ENCODE assay signal across 11 cellular contexts in the genomic region with DNA sequence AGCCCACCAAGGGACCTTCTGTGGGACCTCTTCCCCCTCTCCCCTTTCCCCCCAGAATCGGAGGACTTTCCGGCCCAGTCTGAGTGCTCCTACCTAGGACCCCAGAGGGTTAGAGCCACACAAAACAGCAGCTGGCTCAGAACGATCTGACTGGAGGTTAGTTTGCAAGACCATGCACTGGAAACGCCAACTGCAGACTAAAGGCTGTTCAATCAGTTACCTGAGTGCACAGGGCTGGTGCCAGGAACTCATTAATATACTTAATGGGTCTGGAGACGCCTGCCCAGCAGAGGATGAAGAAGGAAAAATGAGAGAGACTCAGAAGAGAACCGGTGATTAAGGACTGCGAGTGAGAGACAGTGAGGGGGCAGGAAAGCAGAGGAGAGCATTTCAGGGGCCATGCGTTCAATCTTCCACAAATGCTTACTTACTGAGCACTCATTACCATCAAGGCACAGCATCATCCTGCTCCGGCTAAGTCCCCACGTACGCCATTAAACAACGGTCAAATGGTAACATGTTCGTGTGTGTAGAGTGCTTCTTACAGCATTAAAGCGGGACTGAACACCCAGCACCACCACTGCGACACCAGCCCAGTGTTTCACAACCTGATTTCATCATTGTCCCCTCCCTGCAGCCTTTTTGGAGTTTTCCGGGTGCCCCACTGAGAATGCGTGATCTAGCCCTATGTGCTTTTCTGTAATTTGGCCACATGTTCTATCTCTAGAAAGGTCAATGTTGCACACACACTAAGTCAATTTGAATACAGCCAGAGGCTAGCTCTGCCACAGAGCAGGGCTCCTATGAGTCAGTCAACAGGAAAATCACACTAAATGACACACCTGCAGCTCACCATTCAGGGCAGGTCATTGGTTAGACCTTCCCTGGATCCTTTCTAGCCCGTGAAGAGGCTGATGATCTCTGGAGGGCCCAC. TPM values are rescaled to one million over a fixed set of nuclear protein-coding genes. Genes with fewer than 3 reads are reported as not detected.
DNase-seq lines count a peak whose midpoint lies in the region; ATAC-seq and TF ChIP-seq lines count a peak whose summit lies in the region.
"Had no signal": no experiment of that assay in that cellular context is flagged by ENCODE, and none has a peak within 500 bp of the region (broad histone marks: within the 10 kb centered on the region; RNA-seq: fewer than 3 reads in every experiment).

No MANE protein-coding gene starts in this region.

- DNase-seq in cardiac muscle cell (ENCODE audit: low read depth in 1 of 2, low spot score in 1 of 2) (no peak), cardiac septum (ENCODE audit: low spot score) (no peak), islet precursor cell (peak; percentile 75), thyroid gland (no peak), Right ventricle myocardium inferior (ENCODE audit: missing footprints) (no peak), activated gamma-delta T cell (lab: John Stamatoyannopoulos, UW) (no peak)
- no peak for DNase-seq in activated T-cell treated with anti-CD3 and anti-CD28 coated beads, Interleukin-2, amount 50 U/mL, for 72 hours
- DNase-seq: activated CD4-positive, alpha-beta T cell treated with anti-CD3 and anti-CD28 coated beads for 48 hours; COR-L47 had no signal

- H3K4me1 Mint-ChIP-seq in activated T-cell treated with anti-CD3 and anti-CD28 coated beads, Interleukin-2, amount 50 U/mL, for 72 hours (ENCODE audit: low read depth) = peaks cover 95% of the 10 kb centered on the region

- H3K27ac Mint-ChIP-seq in activated T-cell treated with anti-CD3 and anti-CD28 coated beads, Interleukin-2, amount 50 U/mL, for 72 hours = peak overlapping the region; percentile 79

- H3K4me3 ChIP-seq in cardiac muscle cell (no peak overlapping the region), thyroid gland (replicated peaks in 1 of 3) (no peak overlapping the region)
- H3K4me3 ChIP-seq: esophagus muscularis mucosa had no signal

- WGBS in thyroid gland, 2 donors = 90 to 91% methylated on average over 18 of the region's 18 CpGs

- peak; percentile 29 for ATAC-seq in activated T-cell treated with anti-CD3 and anti-CD28 coated beads, Interleukin-2, amount 50 U/mL, for 72 hours (replicated peaks in 1 of 2)
- ATAC-seq in HG03135 (IDR thresholded peaks at IDR 0.05; ENCODE audit: unreplicated experiment) = no peak
- ATAC-seq in Right ventricle myocardium inferior = no peak

- H3K4me1 ChIP-seq in cardiac muscle cell (ENCODE audit: low read depth) (peaks cover 35% of the 10 kb centered on the region), thyroid gland (peaks cover 15 to 36% of the 10 kb centered on the region in 2 donors)

- peak overlapping the region; percentile 63 to 87 for H3K4me3 Mint-ChIP-seq in activated T-cell treated with anti-CD3 and anti-CD28 coated beads, Interleukin-2, amount 50 U/mL, for 72 hours

- H3K36me3 Mint-ChIP-seq in activated T-cell treated with anti-CD3 and anti-CD28 coated beads, Interleukin-2, amount 50 U/mL, for 72 hours (ENCODE audit: insufficient read depth in 2 of 2) = peaks cover 46 to 61% of the 10 kb centered on the region in 2 donors

- H3K27me3 Mint-ChIP-seq in activated T-cell treated with anti-CD3 and anti-CD28 coated beads, Interleukin-2, amount 50 U/mL, for 72 hours (ENCODE audit: low read depth) = no peaks in the 10 kb centered on the region

- H3K27me3 ChIP-seq in cardiac muscle cell = no peaks in the 10 kb centered on the region
- no peaks in the 10 kb centered on the region for H3K27me3 ChIP-seq in thyroid gland
- H3K27me3 ChIP-seq: esophagus muscularis mucosa had no signal

- peak overlapping the region; percentile 67 for H3K27ac ChIP-seq in cardiac muscle cell
- H3K27ac ChIP-seq in thyroid gland = peak overlapping the region in 2 of 3 donors; percentile 21 to 43

- H3K9me3 Mint-ChIP-seq in activated T-cell treated with anti-CD3 and anti-CD28 coated beads, Interleukin-2, amount 50 U/mL, for 72 hours = no peaks in the 10 kb centered on the region

- H3K9me3 ChIP-seq in cardiac muscle cell (ENCODE audit: low read depth) (no peaks in the 10 kb centered on the region), thyroid gland (no peaks in the 10 kb centered on the region)
- H3K9me3 ChIP-seq: esophagus muscularis mucosa had no signal

- TF ChIP-seq POLR2A in thyroid gland (IDR thresholded peaks at IDR 0.05) = no peak

- TF ChIP-seq CTCF in cardiac muscle cell (IDR thresholded peaks at IDR 0.05; ENCODE audit: low read depth, low read length) (no peak), thyroid gland (IDR thresholded peaks at IDR 0.05) (no peak)

- intact Hi-C loops in cardiac septum (cut with DNase I) = loop anchor here (5.0 kb wide), 1 partner anchor 116 kb away; no protein-coding TSS in a partner anchor
- intact Hi-C loops in thyroid gland (cut with DNase I) = no loop called here
- intact Hi-C loops in Right ventricle myocardium inferior (cut with DNase I) = no loop called here

- peaks cover 92% of the 10 kb centered on the region for H3K36me3 ChIP-seq in cardiac muscle cell
- H3K36me3 ChIP-seq in thyroid gland = peaks cover 62 to 73% of the 10 kb centered on the region in 2 donors

RNA-seq across cellular contexts. Expression of a gene that starts 7.6 kb away (rescaled TPM):
- total RNA-seq in cardiac muscle cell = 3,076 and 4,542 TPM in 2 replicates
- polyA plus RNA-seq in cardiac muscle cell = 4,459 and 4,945 TPM in 2 replicates
- 166 TPM for total RNA-seq in cardiac septum
- 1,000 to 10,000 TPM; 1,803 to 1,841 TPM for total RNA-seq in activated T-cell treated with anti-CD3 and anti-CD28 coated beads, Interleukin-2, amount 50 U/mL, for 72 hours
- total RNA-seq in thyroid gland = 100 to 1,000 TPM; 355 to 741 (median 478) TPM
- 169 TPM for total RNA-seq in Right ventricle myocardium inferior

RNA-seq across cellular contexts. Expression of a gene that starts 53.4 kb away (rescaled TPM):
- total RNA-seq in cardiac muscle cell (59.5 and 81.0 TPM in 2 replicates), cardiac septum (102 TPM), thyroid gland (100 to 1,000 TPM; 118 to 244 (median 131) TPM), Right ventricle myocardium inferior (133 TPM)
- polyA plus RNA-seq in cardiac muscle cell = 70.3 and 72.5 TPM in 2 replicates
- total RNA-seq in activated T-cell treated with anti-CD3 and anti-CD28 coated beads, Interleukin-2, amount 50 U/mL, for 72 hours = 100 to 1,000 TPM in 1 of 2 donors, 10 to 100 TPM in 1; 98.7 to 105 TPM

Comparison
In these comparisons a context has a peak if more than half of its experiments do, and no peak if none do; other contexts are left out.
1. ATAC-seq: peak in activated T-cell treated with anti-CD3 and anti-CD28 coated beads, Interleukin-2, amount 50 U/mL, for 72 hours (2 of 2); none in HG03135 (single experiment) and Right ventricle myocardium inferior (single experiment).